ENCODE assay signal across 8 cellular contexts in the genomic region with DNA sequence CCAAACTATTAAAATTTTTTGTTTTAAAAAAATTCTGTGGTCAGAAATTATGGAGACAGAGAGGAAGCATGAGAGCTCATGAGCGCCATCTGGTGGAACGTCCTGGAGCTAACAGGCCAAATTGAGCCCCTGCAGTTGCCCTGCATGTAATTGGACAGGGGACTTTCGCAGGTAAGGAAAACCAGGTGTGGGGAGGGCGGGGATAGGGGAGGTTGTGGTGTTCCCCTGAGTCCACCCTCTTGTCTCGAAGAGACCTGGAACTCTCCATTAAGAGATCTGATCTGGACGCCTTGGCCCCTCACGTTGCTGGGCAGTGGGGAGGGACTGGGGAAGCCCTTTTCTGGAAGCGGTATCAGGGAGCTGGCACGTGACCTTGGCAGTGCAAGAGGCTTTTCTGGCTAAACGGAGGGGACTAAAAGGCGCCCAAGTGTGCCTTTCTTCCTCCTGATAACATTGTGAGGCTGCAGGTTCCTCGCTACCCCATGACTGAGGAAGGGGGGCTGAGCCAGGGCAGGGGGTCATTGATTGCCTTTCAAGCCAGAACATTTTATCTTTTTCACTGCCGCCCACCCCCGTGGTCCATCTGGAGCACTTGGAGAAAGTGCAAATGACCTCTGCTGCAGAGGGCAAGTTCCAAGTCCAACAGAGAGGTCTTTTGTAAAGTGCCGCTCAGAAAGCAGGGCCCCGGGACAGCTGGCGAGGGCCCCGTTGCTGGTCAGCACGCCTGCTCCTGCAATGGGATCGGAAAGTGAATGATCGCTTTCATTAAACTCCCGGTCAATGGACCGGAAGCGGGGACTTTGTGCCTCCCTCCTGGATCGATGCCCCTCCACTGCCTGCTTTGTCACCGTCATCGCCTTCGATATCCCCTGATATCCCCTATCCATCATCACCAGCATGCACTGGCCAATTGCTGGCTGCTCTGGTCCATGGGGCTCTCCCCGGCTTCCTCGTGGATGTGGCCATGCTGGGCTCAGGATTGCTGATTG. TPM values are rescaled to one million over a fixed set of nuclear protein-coding genes. Genes with fewer than 3 reads are reported as not detected.
A peak's percentile ranks its signal among the peaks of the same experiment; 100 is the strongest.
DNase-seq lines count a peak whose midpoint lies in the region; ATAC-seq and TF ChIP-seq lines count a peak whose summit lies in the region.

No MANE protein-coding gene starts in this region.

- no peak overlapping the region for H2AFZ ChIP-seq in fibroblast of lung (ENCODE audit: low read length)

- H3K27me3 Mint-ChIP-seq in naive B cell, result peaks cover 15 to 22% (median 22%) of the 10 kb centered on the region in 3 donors

- H3K9ac ChIP-seq in fibroblast of lung (ENCODE audit: insufficient read depth, low read length), result no peak overlapping the region

- peak; percentile 64 for TF ChIP-seq CTCF in GM20000 (IDR thresholded peaks at IDR 0.05; ENCODE audit: extremely low read depth, missing control alignments)
- peak; percentile 79 to 82 for TF ChIP-seq CTCF in fibroblast of lung (conservative IDR thresholded peaks at IDR 0.05 in 1 of 2, IDR thresholded peaks at IDR 0.05 in 1 of 2; ENCODE audit: low read depth in 1 of 2, low read length in 2 of 2)
- peak; percentile 60 to 87 (median 74) for TF ChIP-seq CTCF in testis (IDR thresholded peaks at IDR 0.05)

- H4K20me1 ChIP-seq in fibroblast of lung (ENCODE audit: control insufficient read depth, extremely low read depth, insufficient read depth, low read length), result no peaks in the 10 kb centered on the region

- no peak overlapping the region for H3K4me3 Mint-ChIP-seq in naive B cell

- no peak for ATAC-seq in naive B cell (ENCODE audit: low read depth in 2 of 2)

- H3K79me2 ChIP-seq in fibroblast of lung (ENCODE audit: control insufficient read depth, insufficient read depth, low read length), result no peaks in the 10 kb centered on the region

- H3K36me3 ChIP-seq in fibroblast of lung (ENCODE audit: control insufficient read depth, insufficient read depth, low read length) (no peaks in the 10 kb centered on the region), testis (ENCODE audit: low read depth, missing control alignments) (no peaks in the 10 kb centered on the region)

- DNase-seq in AG08395 (ENCODE audit: low spot score), result peak; percentile 71
- DNase-seq in GM20000 (ENCODE audit: low spot score), result peak; percentile 57
- DNase-seq in NCI-H69 (lab: John Stamatoyannopoulos, UW), result peak; percentile 44
- DNase-seq in activated T-cell treated with anti-CD3 and anti-CD28 coated beads, Interleukin-2, amount 50 U/mL, for 1 hour, result peak; percentile 55
- peak; percentile 10 to 39 for DNase-seq in fibroblast of lung (ENCODE audit: low read depth in 2 of 2)
- DNase-seq in naive B cell, result peak; percentile 12
- DNase-seq in testis, result peak; percentile 83
- DNase-seq in epidermal melanocyte (ENCODE audit: insufficient read length, low spot score), result no peak

- intact Hi-C loops in testis (cut with DNase I; ENCODE audit: low total_unique reads), result loop anchor here (10.0 kb wide), 1 partner anchor 481 kb away; no protein-coding TSS in a partner anchor

- no peaks in the 10 kb centered on the region for H3K4me1 ChIP-seq in fibroblast of lung (ENCODE audit: control insufficient read depth, extremely low read depth, insufficient read depth, low read length)
- H3K4me1 ChIP-seq in testis, result peaks cover 6% of the 10 kb centered on the region

- H3K4me3 ChIP-seq in fibroblast of lung (replicated peaks in 1 of 4; ENCODE audit: control extremely low read depth in 1 of 4, insufficient read depth in 1 of 4, low read depth in 3 of 4, low read length in 4 of 4), result no peak overlapping the region
- no peak overlapping the region for H3K4me3 ChIP-seq in testis

- no peaks in the 10 kb centered on the region for H3K36me3 Mint-ChIP-seq in naive B cell

- no peaks in the 10 kb centered on the region for H3K9me3 Mint-ChIP-seq in naive B cell

- H3K4me1 Mint-ChIP-seq in naive B cell, result peaks cover 0 to 5% (median 0%) of the 10 kb centered on the region in 3 donors

- TF ChIP-seq POLR2A in testis (IDR thresholded peaks at IDR 0.05), result no peak

- H3K27ac ChIP-seq in fibroblast of lung (ENCODE audit: insufficient read depth, low read length) (no peak overlapping the region), testis (no peak overlapping the region)

- H3K27ac Mint-ChIP-seq in naive B cell, result no peak overlapping the region

- no peaks in the 10 kb centered on the region for H3K27me3 ChIP-seq in fibroblast of lung (ENCODE audit: control insufficient read depth, insufficient read depth, low read length)
- H3K27me3 ChIP-seq in testis, result no peaks in the 10 kb centered on the region

- H3K9me3 ChIP-seq in fibroblast of lung (ENCODE audit: control insufficient read depth, insufficient read depth, low read depth, low read length), result no peaks in the 10 kb centered on the region
- no peaks in the 10 kb centered on the region for H3K9me3 ChIP-seq in testis

- H3K4me2 ChIP-seq in fibroblast of lung (ENCODE audit: extremely low read depth, insufficient read depth, low read length), result no peak overlapping the region

- 14 to 15% methylated on average over 24 to 30 of the region's 30 CpGs for WGBS in testis, 2 donors

RNA-seq across cellular contexts. Expression of gene PDILT, which starts 18.4 kb away (rescaled TPM):
- not detected in 2 replicates for total RNA-seq in fibroblast of lung
- polyA plus RNA-seq in fibroblast of lung, result not detected in 2 replicates
- polyA plus RNA-seq in fibroblast of lung (2012), result not detected in 2 replicates
- polyA minus RNA-seq in fibroblast of lung (ENCODE audit: low replicate concordance), result not detected in 2 replicates
- polyA plus RNA-seq in naive B cell (ENCODE audit: low read depth in 6 of 6), result not detected
- total RNA-seq in testis, result 10 to 100 TPM in 1 of 2 donors, 1 to 10 TPM in 1; 5.8 to 10.1 TPM
- polyA plus RNA-seq in testis (ENCODE audit: insufficient read depth, low read depth, low replicate concordance), result 26.8 TPM

RNA-seq across cellular contexts. Expression of gene ACSM5, which starts 23.2 kb away (rescaled TPM):
- total RNA-seq in fibroblast of lung, result not detected in 2 replicates
- polyA plus RNA-seq in fibroblast of lung, result 0.10 TPM in 1 of 2 replicates, not detected in the other
- not detected in 2 replicates for polyA plus RNA-seq in fibroblast of lung (2012)
- not detected in 2 replicates for polyA minus RNA-seq in fibroblast of lung (ENCODE audit: low replicate concordance)
- not detected for polyA plus RNA-seq in naive B cell (ENCODE audit: low read depth in 6 of 6)
- 1 to 10 TPM; 5.3 to 5.6 TPM for total RNA-seq in testis
- polyA plus RNA-seq in testis (ENCODE audit: insufficient read depth, low read depth, low replicate concordance), result 2.4 TPM

RNA-seq across cellular contexts. Expression of gene UMOD, which starts 33.6 kb away (rescaled TPM):
- total RNA-seq in fibroblast of lung (not detected in 2 replicates), testis (1 to 10 TPM in 1 of 2 donors, under 1 TPM in 1; 0.43 to 3.8 TPM)
- polyA plus RNA-seq in fibroblast of lung (not detected in 2 replicates), naive B cell (ENCODE audit: low read depth in 6 of 6) (not detected), testis (ENCODE audit: insufficient read depth, low read depth, low replicate concordance) (0.99 TPM)
- not detected in 2 replicates for polyA plus RNA-seq in fibroblast of lung (2012)
- polyA minus RNA-seq in fibroblast of lung (ENCODE audit: low replicate concordance), result not detected in 2 replicates

RNA-seq across cellular contexts. Expression of gene GP2, which starts 58.8 kb away (rescaled TPM):
- total RNA-seq in fibroblast of lung (not detected in 2 replicates), testis (under 1 TPM; 0.31 to 0.56 TPM)
- polyA plus RNA-seq in fibroblast of lung (not detected in 2 replicates), naive B cell (ENCODE audit: low read depth in 6 of 6) (not detected), testis (ENCODE audit: insufficient read depth, low read depth, low replicate concordance) (0.45 TPM)
- polyA plus RNA-seq in fibroblast of lung (2012), result not detected in 2 replicates
- polyA minus RNA-seq in fibroblast of lung (ENCODE audit: low replicate concordance), result not detected in 2 replicates

Comparison
In these comparisons a context has a peak if more than half of its experiments do, and no peak if none do; other contexts are left out.
1. RNA of gene PDILT, which starts 18.4 kb away (polyA plus RNA-seq): 26.8 TPM in testis (single experiment); not detected in fibroblast of lung and not detected in naive B cell; every median in the first group is over 10 times any median in the second.
2. Peak in every context shown above with its lines, with median percentiles within 50 percentile points of each other: CTCF ChIP-seq.